1 cellular context compared by ENCODE assay signal in the genomic region with DNA sequence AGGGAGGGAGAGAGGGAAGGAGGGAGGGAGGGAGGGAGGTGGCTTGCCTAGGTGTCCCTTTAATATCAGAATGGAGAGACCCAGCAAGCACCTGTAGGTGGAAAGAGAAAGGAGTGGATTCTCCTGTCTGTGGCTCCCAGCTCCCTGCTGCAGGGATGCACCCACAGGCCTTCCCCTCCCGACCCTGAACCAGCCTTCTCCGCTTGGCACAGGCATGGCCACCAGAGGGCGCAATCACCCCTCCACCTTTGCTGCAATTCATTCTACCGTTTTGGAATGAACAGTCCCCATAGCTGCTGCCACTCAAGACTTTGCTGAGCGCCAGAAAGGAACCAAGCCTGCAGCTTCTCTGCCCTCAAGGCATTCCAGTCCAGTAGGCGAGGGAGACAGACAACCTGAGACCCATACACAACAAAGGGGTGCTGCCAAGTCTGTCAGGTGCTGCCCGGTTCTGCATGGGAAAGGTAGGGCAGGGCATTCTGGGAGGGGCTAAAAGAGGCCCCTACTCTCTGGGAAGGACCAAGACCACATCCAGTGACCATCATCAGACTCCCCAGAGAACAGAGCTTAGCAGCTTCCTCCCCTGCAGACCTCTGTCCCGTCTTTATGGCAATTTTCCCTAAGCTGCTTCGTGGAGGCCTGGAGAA.
A peak's percentile ranks its signal among the peaks of the same experiment; 100 is the strongest.
TF ChIP-seq lines count a peak whose summit lies in the region.

No MANE protein-coding gene starts in this region.

TF ChIP-seq in HCT116, 20 proteins besides CTCF, POLR2A, EP300 and RAD21:
- no peak for TF ChIP-seq SIN3A (IDR thresholded peaks at IDR 0.05; ENCODE audit: low read depth)
- no peak for TF ChIP-seq EZH2phosphoT487 (IDR thresholded peaks at IDR 0.05; ENCODE audit: borderline replicate concordance)
- TF ChIP-seq YY1 (IDR thresholded peaks at IDR 0.05; ENCODE audit: extremely low read depth, insufficient replicate concordance, low read depth, low read length), result peak; percentile 70
